Comparison of ENCODE assay signal across 13 cellular contexts in genomic region chr1:19479351-19480120, GRCh38. TPM values are rescaled to one million over a fixed set of nuclear protein-coding genes. Genes with fewer than 3 reads are reported as not detected.
DNase-seq lines count a peak whose midpoint lies in the region; ATAC-seq and TF ChIP-seq lines count a peak whose summit lies in the region.
"Had no signal": no experiment of that assay in that cellular context is flagged by ENCODE, and none has a peak within 500 bp of the region (broad histone marks: within the 10 kb centered on the region; RNA-seq: fewer than 3 reads in every experiment).

No MANE protein-coding gene starts in this region.

- H3K9ac ChIP-seq in iPS-20b (ENCODE audit: low read depth, low read length): 0 out of 2 replicates have a peak overlapping the region, but pooled peaks have one; percentile 14

- TF ChIP-seq EP300 in transverse colon (IDR thresholded peaks at IDR 0.05; ENCODE audit: low read depth): no peak

- no peak for DNase-seq in activated T-cell treated with anti-CD3 and anti-CD28 coated beads, Interleukin-2, amount 50 U/mL, for 24 hours
- DNase-seq in activated T-cell treated with anti-CD3 and anti-CD28 coated beads, Interleukin-2, amount 50 U/mL, for 1 hour: no peak
- no peak for DNase-seq in activated CD8-positive, alpha-beta T cell treated with anti-CD3 and anti-CD28 coated beads, Interleukin-2, amount 10 ng/mL, durations not matched to agents 7 days and 5 days
- no peak for DNase-seq in transverse colon
- DNase-seq in COLO829 (ENCODE audit: low spot score): no peak
- DNase-seq: activated CD4-positive, alpha-beta T cell treated with anti-CD3 and anti-CD28 coated beads for 4 hours; amygdala; EL; stimulated activated naive CD4-positive, alpha-beta T cell had no signal

- H3K4me1 ChIP-seq in iPS-20b (ENCODE audit: insufficient read depth, low read length): peaks cover 50% of the 10 kb centered on the region
- H3K4me1 ChIP-seq in transverse colon: peaks cover 62 to 98% (median 90%) of the 10 kb centered on the region in 4 donors

- TF ChIP-seq CTCF in transverse colon (IDR thresholded peaks at IDR 0.05): no peak

- H3K36me3 ChIP-seq in iPS-20b (ENCODE audit: insufficient read depth, low read depth, low read length) (peaks cover 59% of the 10 kb centered on the region), transverse colon (no peaks in the 10 kb centered on the region)

- H3K27me3 Mint-ChIP-seq in activated T-cell treated with anti-CD3 and anti-CD28 coated beads, Interleukin-2, amount 50 U/mL, for 24 hours: no peaks in the 10 kb centered on the region
- H3K27me3 Mint-ChIP-seq in activated CD8-positive, alpha-beta T cell treated with anti-CD3 and anti-CD28 coated beads, Interleukin-2, amount 10 ng/mL, durations not matched to agents 7 days and 5 days (ENCODE audit: low read depth): no peaks in the 10 kb centered on the region

- POLR2A ChIA-PET in activated CD8-positive, alpha-beta T cell treated with anti-CD3 and anti-CD28 coated beads, Interleukin-2, amount 10 ng/mL, durations not matched to agents 7 days and 5 days (lab: Charles Lee): interaction anchor here (13.1 kb wide), 1 partner anchor 11 kb away, joined by 194 read pairs; no protein-coding TSS in a partner anchor

- WGBS in transverse colon (ENCODE audit: low coverage in 1 of 2), 2 donors: 40 to 66% methylated on average over 1 to 6 of the region's 6 CpGs

- CTCF ChIA-PET in activated CD8-positive, alpha-beta T cell treated with anti-CD3 and anti-CD28 coated beads, Interleukin-2, amount 10 ng/mL, durations not matched to agents 7 days and 5 days (lab: Charles Lee): interaction anchor here (0.9 to 4.0 kb wide), 8 partner anchors 7 to 174 kb away, joined by 3 to 20 read pairs (median 4); partner anchors contain the start of gene CAPZB

- H3K27me3 ChIP-seq in iPS-20b (ENCODE audit: insufficient read depth, low read length) (no peaks in the 10 kb centered on the region), transverse colon (no peaks in the 10 kb centered on the region)

- in situ Hi-C loops in transverse colon (cut with MboI; ENCODE audit: low pct_ligation_motif_present in 1 of 4, low pct_unique_long_range_greater_than_20kb in 1 of 4, low sequenced_read_pairs in 3 of 4): loop anchor here (10.0 to 25.0 kb wide), 3 partner anchors 85 to 183 kb away; partner anchors contain the start of gene HTR6 (in 1 of the 4)

- intact Hi-C loops in transverse colon (cut with DNase I; ENCODE audit: low total_unique reads): loop anchor here (5.0 to 10.0 kb wide), 3 partner anchors 45 to 163 kb away; partner anchors contain the start of gene NBL1

- no peaks in the 10 kb centered on the region for H3K9me3 Mint-ChIP-seq in activated T-cell treated with anti-CD3 and anti-CD28 coated beads, Interleukin-2, amount 50 U/mL, for 24 hours
- H3K9me3 Mint-ChIP-seq in activated CD8-positive, alpha-beta T cell treated with anti-CD3 and anti-CD28 coated beads, Interleukin-2, amount 10 ng/mL, durations not matched to agents 7 days and 5 days (ENCODE audit: insufficient read depth): no peaks in the 10 kb centered on the region

- H3K9me3 ChIP-seq in iPS-20b (ENCODE audit: insufficient read depth, low read depth, low read length): no peaks in the 10 kb centered on the region
- H3K9me3 ChIP-seq in transverse colon: no peaks in the 10 kb centered on the region

- peak overlapping the region; percentile 33 for H3K4me3 ChIP-seq in iPS-20b (ENCODE audit: low read length)
- no peak overlapping the region for H3K4me3 ChIP-seq in transverse colon

- H3K4me1 Mint-ChIP-seq in activated T-cell treated with anti-CD3 and anti-CD28 coated beads, Interleukin-2, amount 50 U/mL, for 24 hours (ENCODE audit: low read depth): peaks cover 95% of the 10 kb centered on the region
- peaks cover 94% of the 10 kb centered on the region for H3K4me1 Mint-ChIP-seq in activated CD8-positive, alpha-beta T cell treated with anti-CD3 and anti-CD28 coated beads, Interleukin-2, amount 10 ng/mL, durations not matched to agents 7 days and 5 days (ENCODE audit: low read depth)

- H3K27ac Mint-ChIP-seq in activated T-cell treated with anti-CD3 and anti-CD28 coated beads, Interleukin-2, amount 50 U/mL, for 24 hours: peak overlapping the region; percentile 95
- H3K27ac Mint-ChIP-seq in activated CD8-positive, alpha-beta T cell treated with anti-CD3 and anti-CD28 coated beads, Interleukin-2, amount 10 ng/mL, durations not matched to agents 7 days and 5 days: peak overlapping the region; percentile 95

- peaks cover 82% of the 10 kb centered on the region for H3K36me3 Mint-ChIP-seq in activated T-cell treated with anti-CD3 and anti-CD28 coated beads, Interleukin-2, amount 50 U/mL, for 24 hours (ENCODE audit: low read depth)
- peaks cover 63% of the 10 kb centered on the region for H3K36me3 Mint-ChIP-seq in activated CD8-positive, alpha-beta T cell treated with anti-CD3 and anti-CD28 coated beads, Interleukin-2, amount 10 ng/mL, durations not matched to agents 7 days and 5 days (ENCODE audit: low read depth)

- no peak overlapping the region for H3K4me3 Mint-ChIP-seq in activated T-cell treated with anti-CD3 and anti-CD28 coated beads, Interleukin-2, amount 50 U/mL, for 24 hours
- H3K4me3 Mint-ChIP-seq in activated CD8-positive, alpha-beta T cell treated with anti-CD3 and anti-CD28 coated beads, Interleukin-2, amount 10 ng/mL, durations not matched to agents 7 days and 5 days: no peak overlapping the region

- no peak for ATAC-seq in activated CD8-positive, alpha-beta T cell treated with anti-CD3 and anti-CD28 coated beads, Interleukin-2, amount 10 ng/mL, durations not matched to agents 7 days and 5 days
- no peak for ATAC-seq in HG03280 (IDR thresholded peaks at IDR 0.05; ENCODE audit: unreplicated experiment)
- ATAC-seq in HG02870 (IDR thresholded peaks at IDR 0.05; ENCODE audit: unreplicated experiment): no peak

- H3K27ac ChIP-seq in iPS-20b (ENCODE audit: low read length) (no peak overlapping the region), transverse colon (peak overlapping the region in 3 of 4 donors; percentile 45 to 100 (median 100))
- H3K27ac ChIP-seq: epithelial cell of prostate had no signal

- no peak for TF ChIP-seq POLR2A in transverse colon (IDR thresholded peaks at IDR 0.05)

RNA-seq across cellular contexts. Expression of gene CAPZB, which starts 5.8 kb away (rescaled TPM):
- total RNA-seq in activated CD8-positive, alpha-beta T cell treated with anti-CD3 and anti-CD28 coated beads, Interleukin-2, amount 10 ng/mL, durations not matched to agents 7 days and 5 days: 100 to 1,000 TPM; 492 to 518 TPM
- total RNA-seq in transverse colon: 100 to 1,000 TPM; 127 to 404 (median 136) TPM
